ENCODE assay signal across 1 cellular context in genomic region chr7:1054438-1055083, GRCh38.
TF ChIP-seq lines count a peak whose summit lies in the region.

No MANE protein-coding gene starts in this region.

TF ChIP-seq in WTC11, 78 proteins besides CTCF, POLR2A, EP300 and RAD21 (continued from another document):
- TF ChIP-seq AR (CRISPR knock-in tag; IDR thresholded peaks at IDR 0.05) (no peak), ATF3 (CRISPR knock-in tag; conservative IDR thresholded peaks at IDR 0.05) (no peak), ZNF396 (CRISPR knock-in tag; IDR thresholded peaks at IDR 0.05; ENCODE audit: borderline replicate concordance) (no peak), FOXP1 (CRISPR knock-in tag; IDR thresholded peaks at IDR 0.05; ENCODE audit: borderline replicate concordance) (no peak), NFE2L1 (CRISPR knock-in tag; IDR thresholded peaks at IDR 0.05) (no peak), PRRX2 (CRISPR knock-in tag; IDR thresholded peaks at IDR 0.05) (no peak)
